Comparison of ENCODE assay signal across 10 cellular contexts in genomic region chr12:93847517-93848452, GRCh38.
DNase-seq lines count a peak whose midpoint lies in the region; ATAC-seq and TF ChIP-seq lines count a peak whose summit lies in the region.
"Had no signal": no experiment of that assay in that cellular context is flagged by ENCODE, and none has a peak within 500 bp of the region (broad histone marks: within the 10 kb centered on the region; RNA-seq: fewer than 3 reads in every experiment).

No MANE protein-coding gene starts in this region.

- DNase-seq in activated naive CD4-positive, alpha-beta T cell treated with anti-CD3 and anti-CD28 coated beads, Interleukin-2, amount 50 U/mL, for 72 hours (ENCODE audit: low spot score in 2 of 2): no peak
- no peak for DNase-seq in activated naive CD4-positive, alpha-beta T cell treated with anti-CD3 and anti-CD28 coated beads, Interleukin-2, amount 50 U/mL, for 16 hours
- DNase-seq in upper lobe of right lung (no peak), NCI-H2196 (lab: John Stamatoyannopoulos, UW; ENCODE audit: unreplicated experiment) (no peak), NCI-H1048 (lab: John Stamatoyannopoulos, UW) (no peak), occipital lobe (lab: John Stamatoyannopoulos, UW) (no peak)
- DNase-seq: pancreas had no signal

- peak overlapping the region; percentile 69 for H3K4me3 Mint-ChIP-seq in T-helper 1 cell treated with Interleukin-12 subunit alpha and Interleukin-12 subunit beta and Interleukin-4 antibody, amounts not matched to agents 30 μg/mL and 1 μg/mL, for 36 hours
- H3K4me3 Mint-ChIP-seq: central memory CD8-positive, alpha-beta T cell had no signal

- H3K4me1 ChIP-seq in upper lobe of right lung: no peaks in the 10 kb centered on the region
- H3K4me1 ChIP-seq: pancreas had no signal

- H3K4me3 ChIP-seq in upper lobe of right lung: no peak overlapping the region
- H3K4me3 ChIP-seq: pancreas had no signal

- peak overlapping the region in 1 of 2 donors; percentile 66 for H3K27ac Mint-ChIP-seq in activated naive CD4-positive, alpha-beta T cell treated with anti-CD3 and anti-CD28 coated beads, Interleukin-2, amount 50 U/mL, for 72 hours
- H3K27ac Mint-ChIP-seq in T-helper 1 cell treated with Interleukin-12 subunit alpha and Interleukin-12 subunit beta and Interleukin-4 antibody, amounts not matched to agents 30 μg/mL and 1 μg/mL, for 36 hours: peak overlapping the region; percentile 92

- H3K9me3 ChIP-seq in upper lobe of right lung: no peaks in the 10 kb centered on the region
- H3K9me3 ChIP-seq: pancreas had no signal

- TF ChIP-seq CTCF in upper lobe of right lung (IDR thresholded peaks at IDR 0.05): no peak

- no peaks in the 10 kb centered on the region for H3K36me3 ChIP-seq in upper lobe of right lung
- H3K36me3 ChIP-seq: pancreas had no signal

- H3K27ac ChIP-seq in upper lobe of right lung: peak overlapping the region; percentile 48

- H3K27me3 Mint-ChIP-seq in T-helper 1 cell treated with Interleukin-12 subunit alpha and Interleukin-12 subunit beta and Interleukin-4 antibody, amounts not matched to agents 30 μg/mL and 1 μg/mL, for 36 hours (ENCODE audit: low read depth): no peaks in the 10 kb centered on the region
- H3K27me3 Mint-ChIP-seq: central memory CD8-positive, alpha-beta T cell had no signal

- H3K4me1 Mint-ChIP-seq in T-helper 1 cell treated with Interleukin-12 subunit alpha and Interleukin-12 subunit beta and Interleukin-4 antibody, amounts not matched to agents 30 μg/mL and 1 μg/mL, for 36 hours (ENCODE audit: low read depth): peaks cover 61% of the 10 kb centered on the region

- intact Hi-C loops in upper lobe of right lung (cut with DNase I): no loop called here

- ATAC-seq in activated naive CD4-positive, alpha-beta T cell treated with anti-CD3 and anti-CD28 coated beads, Interleukin-2, amount 50 U/mL, for 72 hours: peak; percentile 3 to 71
- ATAC-seq in HG03066 (IDR thresholded peaks at IDR 0.05; ENCODE audit: low read depth, unreplicated experiment): peak; percentile 77
- ATAC-seq in upper lobe of right lung: peak; percentile 32

- H3K9me3 Mint-ChIP-seq in activated naive CD4-positive, alpha-beta T cell treated with anti-CD3 and anti-CD28 coated beads, Interleukin-2, amount 50 U/mL, for 72 hours: peaks cover 0 to 14% of the 10 kb centered on the region in 2 donors
- peaks cover 23% of the 10 kb centered on the region for H3K9me3 Mint-ChIP-seq in T-helper 1 cell treated with Interleukin-12 subunit alpha and Interleukin-12 subunit beta and Interleukin-4 antibody, amounts not matched to agents 30 μg/mL and 1 μg/mL, for 36 hours
- H3K9me3 Mint-ChIP-seq: central memory CD8-positive, alpha-beta T cell had no signal

- H3K27me3 ChIP-seq in upper lobe of right lung: no peaks in the 10 kb centered on the region
- H3K27me3 ChIP-seq: pancreas had no signal

- peaks cover 11 to 49% of the 10 kb centered on the region in 2 donors for H3K36me3 Mint-ChIP-seq in activated naive CD4-positive, alpha-beta T cell treated with anti-CD3 and anti-CD28 coated beads, Interleukin-2, amount 50 U/mL, for 72 hours
- H3K36me3 Mint-ChIP-seq in T-helper 1 cell treated with Interleukin-12 subunit alpha and Interleukin-12 subunit beta and Interleukin-4 antibody, amounts not matched to agents 30 μg/mL and 1 μg/mL, for 36 hours (ENCODE audit: low read depth): peaks cover 18% of the 10 kb centered on the region
